ENCODE assay signal across 15 cellular contexts in genomic region chr10:61989995-61990760, GRCh38.
DNase-seq lines count a peak whose midpoint lies in the region; ATAC-seq and TF ChIP-seq lines count a peak whose summit lies in the region.
"Had no signal": no experiment of that assay in that cellular context is flagged by ENCODE, and none has a peak within 500 bp of the region (broad histone marks: within the 10 kb centered on the region; RNA-seq: fewer than 3 reads in every experiment).

No MANE protein-coding gene starts in this region.

- H3K36me3 Mint-ChIP-seq in activated T-cell treated with anti-CD3 and anti-CD28 coated beads, Interleukin-2, amount 50 U/mL, for 72 hours (ENCODE audit: insufficient read depth in 2 of 2): peaks cover 13 to 32% of the 10 kb centered on the region in 2 donors
- H3K36me3 Mint-ChIP-seq in brain: peaks cover 5% of the 10 kb centered on the region
- peaks cover 45 to 68% of the 10 kb centered on the region in 2 donors for H3K36me3 Mint-ChIP-seq in stimulated activated naive B cell treated with anti-CD40 and anti-IgM and Interleukin-4, amounts not matched to agents 10 μg/mL and 1 μg/mL and 100 μg/mL, for 72 hours

- peaks cover 98% of the 10 kb centered on the region for H3K4me1 Mint-ChIP-seq in activated T-cell treated with anti-CD3 and anti-CD28 coated beads, Interleukin-2, amount 50 U/mL, for 72 hours (ENCODE audit: low read depth)
- peaks cover 82% of the 10 kb centered on the region for H3K4me1 Mint-ChIP-seq in brain
- peaks cover 47 to 78% of the 10 kb centered on the region in 2 donors for H3K4me1 Mint-ChIP-seq in stimulated activated naive B cell treated with anti-CD40 and anti-IgM and Interleukin-4, amounts not matched to agents 10 μg/mL and 1 μg/mL and 100 μg/mL, for 72 hours

- peaks cover 0 to 3% of the 10 kb centered on the region in 2 donors for H3K9me3 Mint-ChIP-seq in activated T-cell treated with anti-CD3 and anti-CD28 coated beads, Interleukin-2, amount 50 U/mL, for 72 hours
- H3K9me3 Mint-ChIP-seq in brain: no peaks in the 10 kb centered on the region
- peaks cover 0 to 2% of the 10 kb centered on the region in 2 donors for H3K9me3 Mint-ChIP-seq in stimulated activated naive B cell treated with anti-CD40 and anti-IgM and Interleukin-4, amounts not matched to agents 10 μg/mL and 1 μg/mL and 100 μg/mL, for 72 hours
- H3K9me3 Mint-ChIP-seq: mesothelial cell of epicardium had no signal

- no peak overlapping the region for H3K4me3 ChIP-seq in SK-N-MC

- ATAC-seq in activated T-cell treated with anti-CD3 and anti-CD28 coated beads, Interleukin-2, amount 50 U/mL, for 72 hours (replicated peaks in 1 of 2): no peak
- ATAC-seq in stimulated activated naive B cell treated with anti-CD40 and anti-IgM and Interleukin-4, amounts not matched to agents 10 μg/mL and 1 μg/mL and 100 μg/mL, for 72 hours (replicated peaks): no peak
- ATAC-seq: activated CD4-positive, CD25-positive, alpha-beta regulatory T cell treated with anti-CD3 and anti-CD28 coated beads, Interleukin-2, amount 50 U/mL, for 24 hours had no signal

- TF ChIP-seq CTCF in brain (conservative IDR thresholded peaks at IDR 0.05): no peak

- peak overlapping the region; percentile 37 to 51 for H3K4me3 Mint-ChIP-seq in activated T-cell treated with anti-CD3 and anti-CD28 coated beads, Interleukin-2, amount 50 U/mL, for 72 hours
- no peak overlapping the region for H3K4me3 Mint-ChIP-seq in brain
- peak overlapping the region in 1 of 2 donors; percentile 29 for H3K4me3 Mint-ChIP-seq in stimulated activated naive B cell treated with anti-CD40 and anti-IgM and Interleukin-4, amounts not matched to agents 10 μg/mL and 1 μg/mL and 100 μg/mL, for 72 hours
- H3K4me3 Mint-ChIP-seq: mesothelial cell of epicardium had no signal

- peak overlapping the region; percentile 89 for H3K27ac Mint-ChIP-seq in activated T-cell treated with anti-CD3 and anti-CD28 coated beads, Interleukin-2, amount 50 U/mL, for 72 hours
- H3K27ac Mint-ChIP-seq in brain: peak overlapping the region in 3 of 5 experiments; percentile 22 to 49 (median 49)
- H3K27ac Mint-ChIP-seq in stimulated activated naive B cell treated with anti-CD40 and anti-IgM and Interleukin-4, amounts not matched to agents 10 μg/mL and 1 μg/mL and 100 μg/mL, for 72 hours: peak overlapping the region; percentile 71
- H3K27ac Mint-ChIP-seq: mesothelial cell of epicardium had no signal

- H3K9me3 ChIP-seq in SK-N-MC (ENCODE audit: low read depth, low read length): no peaks in the 10 kb centered on the region

- DNase-seq in activated T-cell treated with anti-CD3 and anti-CD28 coated beads, Interleukin-2, amount 50 U/mL, for 72 hours: no peak
- no peak for DNase-seq in activated T-cell treated with anti-CD3 and anti-CD28 coated beads, Interleukin-2, amount 50 U/mL, for 1 hour
- no peak for DNase-seq in SK-N-MC (ENCODE audit: low read depth, low spot score)
- DNase-seq in stimulated activated naive B cell treated with anti-CD40 and anti-IgM and Interleukin-4, amounts not matched to agents 10 μg/mL and 1 μg/mL and 100 μg/mL, for 72 hours: no peak
- no peak for DNase-seq in SIG-M5 treated with dmso at 0.1 percent for 504 hours (lab: John Stamatoyannopoulos, UW; ENCODE audit: unreplicated experiment)
- DNase-seq in NCI-H69 (lab: John Stamatoyannopoulos, UW): no peak
- no peak for DNase-seq in 8988T
- DNase-seq: effector CD4-positive, alpha-beta T cell; hypothalamus; NCI-H2081 treated with DMSO at 0.1 percent for 48 hours; NCI-H748 treated with DMSO at 0.1 percent for 48 hours; occipital lobe had no signal

- H3K36me3 ChIP-seq in SK-N-MC (ENCODE audit: insufficient read depth, low read length): no peaks in the 10 kb centered on the region

- H3K27ac ChIP-seq in SK-N-MC: peak overlapping the region; percentile 25; the same call in 1 of the 2 replicates

- H3K9ac ChIP-seq in SK-N-MC (ENCODE audit: insufficient read length): no peak overlapping the region

- H3K27me3 Mint-ChIP-seq in activated T-cell treated with anti-CD3 and anti-CD28 coated beads, Interleukin-2, amount 50 U/mL, for 72 hours (ENCODE audit: low read depth): no peaks in the 10 kb centered on the region
- H3K27me3 Mint-ChIP-seq in brain: peaks cover 4% of the 10 kb centered on the region
- no peaks in the 10 kb centered on the region for H3K27me3 Mint-ChIP-seq in stimulated activated naive B cell treated with anti-CD40 and anti-IgM and Interleukin-4, amounts not matched to agents 10 μg/mL and 1 μg/mL and 100 μg/mL, for 72 hours

Comparison
In these comparisons a context has a peak if more than half of its experiments do, and no peak if none do; other contexts are left out.
1. H3K4me3 Mint-ChIP-seq: peak in activated T-cell treated with anti-CD3 and anti-CD28 coated beads, Interleukin-2, amount 50 U/mL, for 72 hours (2 of 2); none in brain (0 of 5).
2. Peak in every context shown above with its lines, with median percentiles within 50 percentile points of each other: H3K27ac Mint-ChIP-seq.